Comparison of ENCODE assay signal across 8 cellular contexts in genomic region chr17:73956595-73957465, GRCh38.
A peak's percentile ranks its signal among the peaks of the same experiment; 100 is the strongest.
DNase-seq lines count a peak whose midpoint lies in the region; ATAC-seq and TF ChIP-seq lines count a peak whose summit lies in the region.

No MANE protein-coding gene starts in this region.

- H3K27me3 Mint-ChIP-seq in T-helper 2 cell treated with Interferon-gamma antibody and Interleukin-4, amounts not matched to agents 5 μg/mL and 100 μg/mL, for 36 hours (ENCODE audit: low read depth) = peaks cover 6% of the 10 kb centered on the region
- H3K27me3 Mint-ChIP-seq in activated CD8-positive, alpha-beta memory T cell treated with anti-CD3 and anti-CD28 coated beads, Interleukin-2, amount 10 ng/mL, durations not matched to agents 7 days and 5 days = peaks cover 12% of the 10 kb centered on the region

- H3K9me3 Mint-ChIP-seq in T-helper 2 cell treated with Interferon-gamma antibody and Interleukin-4, amounts not matched to agents 5 μg/mL and 100 μg/mL, for 36 hours = no peaks in the 10 kb centered on the region
- H3K9me3 Mint-ChIP-seq in activated CD8-positive, alpha-beta memory T cell treated with anti-CD3 and anti-CD28 coated beads, Interleukin-2, amount 10 ng/mL, durations not matched to agents 7 days and 5 days (ENCODE audit: low read depth) = no peaks in the 10 kb centered on the region

- H3K36me3 Mint-ChIP-seq in T-helper 2 cell treated with Interferon-gamma antibody and Interleukin-4, amounts not matched to agents 5 μg/mL and 100 μg/mL, for 36 hours (ENCODE audit: low read depth) = no peaks in the 10 kb centered on the region
- H3K36me3 Mint-ChIP-seq in activated CD8-positive, alpha-beta memory T cell treated with anti-CD3 and anti-CD28 coated beads, Interleukin-2, amount 10 ng/mL, durations not matched to agents 7 days and 5 days = no peaks in the 10 kb centered on the region

- no peak for ATAC-seq in activated CD8-positive, alpha-beta memory T cell treated with anti-CD3 and anti-CD28 coated beads, Interleukin-2, amount 10 ng/mL, durations not matched to agents 7 days and 5 days
- ATAC-seq in GM18907 (IDR thresholded peaks at IDR 0.05; ENCODE audit: unreplicated experiment) (no peak), HG03565 (IDR thresholded peaks at IDR 0.05; ENCODE audit: unreplicated experiment) (no peak)

- H3K79me2 ChIP-seq in parathyroid adenoma = no peaks in the 10 kb centered on the region

- H3K4me3 Mint-ChIP-seq in T-helper 2 cell treated with Interferon-gamma antibody and Interleukin-4, amounts not matched to agents 5 μg/mL and 100 μg/mL, for 36 hours = no peak overlapping the region
- H3K4me3 Mint-ChIP-seq in activated CD8-positive, alpha-beta memory T cell treated with anti-CD3 and anti-CD28 coated beads, Interleukin-2, amount 10 ng/mL, durations not matched to agents 7 days and 5 days = no peak overlapping the region

- no peaks in the 10 kb centered on the region for H3K4me1 Mint-ChIP-seq in T-helper 2 cell treated with Interferon-gamma antibody and Interleukin-4, amounts not matched to agents 5 μg/mL and 100 μg/mL, for 36 hours (ENCODE audit: low read depth)
- no peaks in the 10 kb centered on the region for H3K4me1 Mint-ChIP-seq in activated CD8-positive, alpha-beta memory T cell treated with anti-CD3 and anti-CD28 coated beads, Interleukin-2, amount 10 ng/mL, durations not matched to agents 7 days and 5 days

- H3K27me3 ChIP-seq in parathyroid adenoma (ENCODE audit: control insufficient read depth, insufficient read depth, low read length) = peaks cover 6% of the 10 kb centered on the region

- no peak overlapping the region for H3K4me2 ChIP-seq in parathyroid adenoma (ENCODE audit: low read length)

- H3K4me3 ChIP-seq in fibroblast of pulmonary artery (replicated peaks; ENCODE audit: low read depth, low read length) (no peak overlapping the region), parathyroid adenoma (ENCODE audit: low read depth, low read length) (no peak overlapping the region)

- no peak overlapping the region for H3K27ac ChIP-seq in parathyroid adenoma

- H3K4me1 ChIP-seq in parathyroid adenoma = peaks cover 3% of the 10 kb centered on the region

- no peaks in the 10 kb centered on the region for H3K36me3 ChIP-seq in parathyroid adenoma (ENCODE audit: control insufficient read depth, insufficient read depth, low read length)

- no peak overlapping the region for H2AFZ ChIP-seq in parathyroid adenoma

- CTCF ChIA-PET in activated CD8-positive, alpha-beta memory T cell treated with anti-CD3 and anti-CD28 coated beads, Interleukin-2, amount 10 ng/mL, durations not matched to agents 7 days and 5 days (lab: Charles Lee) = interaction anchor here (1.4 to 1.6 kb wide), 2 partner anchors 20 to 528 kb away, joined by 3 read pairs; no protein-coding TSS in a partner anchor

- H3K27ac Mint-ChIP-seq in T-helper 2 cell treated with Interferon-gamma antibody and Interleukin-4, amounts not matched to agents 5 μg/mL and 100 μg/mL, for 36 hours = no peak overlapping the region
- H3K27ac Mint-ChIP-seq in activated CD8-positive, alpha-beta memory T cell treated with anti-CD3 and anti-CD28 coated beads, Interleukin-2, amount 10 ng/mL, durations not matched to agents 7 days and 5 days = no peak overlapping the region

- peak in 3 of 5 experiments; percentile 15 to 35 (median 22) for DNase-seq in T-helper 2 cell
- no peak for DNase-seq in T-helper 2 cell treated with Interferon-gamma antibody and Interleukin-4, amounts not matched to agents 5 μg/mL and 100 μg/mL, for 36 hours (ENCODE audit: low spot score)
- DNase-seq in NCI-H2227 treated with DMSO at 0.1 percent for 48 hours (lab: John Stamatoyannopoulos, UW) = peak; percentile 20
- peak; percentile 46 for DNase-seq in activated CD8-positive, alpha-beta memory T cell treated with anti-CD3 and anti-CD28 coated beads, Interleukin-2, amount 10 ng/mL, durations not matched to agents 7 days and 5 days
- peak; percentile 7 for DNase-seq in fibroblast of pulmonary artery (ENCODE audit: low read depth)

- no peaks in the 10 kb centered on the region for H3K9me3 ChIP-seq in parathyroid adenoma (ENCODE audit: control insufficient read depth, low read length)

- H3K9ac ChIP-seq in parathyroid adenoma = no peak overlapping the region

- TF ChIP-seq CTCF in fibroblast of pulmonary artery (IDR thresholded peaks at IDR 0.05; ENCODE audit: low read length, missing control alignments) = peak; percentile 32
- TF ChIP-seq CTCF in parathyroid adenoma (IDR thresholded peaks at IDR 0.05) = peak; percentile 13
